In genomic region chr18:12883684-12884520, GRCh38 we compare ENCODE assay signal across 8 cellular contexts. TPM values are rescaled to one million over a fixed set of nuclear protein-coding genes. Genes with fewer than 3 reads are reported as not detected.
DNase-seq lines count a peak whose midpoint lies in the region; ATAC-seq, FAIRE-seq and TF ChIP-seq lines count a peak whose summit lies in the region.

TSS of gene PTPN2 (minus strand) at chr18:12884237. CDS start at chr18:12884141, 96 bp downstream.

- FAIRE-seq in urothelium cell line (lab: Jason Lieb, UNC): peak; percentile 99

- peak; percentile 99 for TF ChIP-seq POLR2A in GM18505 (IDR thresholded peaks at IDR 0.05; ENCODE audit: borderline replicate concordance, extremely low read depth, insufficient read depth, insufficient read length)

- ATAC-seq in GM18505 (IDR thresholded peaks at IDR 0.05; ENCODE audit: unreplicated experiment): peak; percentile 73
- ATAC-seq in HG02970 (IDR thresholded peaks at IDR 0.05; ENCODE audit: low FRiP score, unreplicated experiment): peak; percentile 77
- peak; percentile 96 for ATAC-seq in left ventricle myocardium superior

- intact Hi-C loops in left ventricle myocardium superior (cut with micrococcal nuclease): loop anchor here (10.0 kb wide), 1 partner anchor 61 kb away; the partner anchor contains the start of gene SEH1L

- peak; percentile 43 for DNase-seq in NCI-H187 treated with DMSO at 0.1 percent for 48 hours (lab: John Stamatoyannopoulos, UW)
- DNase-seq in T-helper 2 cell: peak; percentile 75 to 96 (median 88)
- peak; percentile 97 for DNase-seq in left ventricle myocardium superior
- peak; percentile 84 for DNase-seq in pulmonary artery endothelial cell (ENCODE audit: low read depth, low spot score)
- DNase-seq in urothelium cell line (ENCODE audit: low spot score): peak; percentile 100

- H3K27ac ChIP-seq in angular gyrus (ENCODE audit: low read depth, low read length): peak within 1 kb of the TSS; percentile 100

RNA-seq across cellular contexts. Expression of gene PTPN2, which starts in this region (rescaled TPM):
- 11.7 TPM for total RNA-seq in left ventricle myocardium superior
- total RNA-seq in pulmonary artery endothelial cell: 17.5 and 20.3 TPM in 2 replicates

Comparison
In these comparisons a context has a peak if more than half of its experiments do, and no peak if none do; other contexts are left out.
1. Peak in every context shown above with its lines: DNase-seq, ATAC-seq and H3K27ac ChIP-seq.
2. DNase-seq: peak in every context shown above with its lines; median percentile 100 in urothelium cell line; 97 in left ventricle myocardium superior; 88 in T-helper 2 cell; 84 in pulmonary artery endothelial cell; 43 in NCI-H187 treated with DMSO at 0.1 percent for 48 hours.